ENCODE assay signal across 9 cellular contexts in the genomic region with DNA sequence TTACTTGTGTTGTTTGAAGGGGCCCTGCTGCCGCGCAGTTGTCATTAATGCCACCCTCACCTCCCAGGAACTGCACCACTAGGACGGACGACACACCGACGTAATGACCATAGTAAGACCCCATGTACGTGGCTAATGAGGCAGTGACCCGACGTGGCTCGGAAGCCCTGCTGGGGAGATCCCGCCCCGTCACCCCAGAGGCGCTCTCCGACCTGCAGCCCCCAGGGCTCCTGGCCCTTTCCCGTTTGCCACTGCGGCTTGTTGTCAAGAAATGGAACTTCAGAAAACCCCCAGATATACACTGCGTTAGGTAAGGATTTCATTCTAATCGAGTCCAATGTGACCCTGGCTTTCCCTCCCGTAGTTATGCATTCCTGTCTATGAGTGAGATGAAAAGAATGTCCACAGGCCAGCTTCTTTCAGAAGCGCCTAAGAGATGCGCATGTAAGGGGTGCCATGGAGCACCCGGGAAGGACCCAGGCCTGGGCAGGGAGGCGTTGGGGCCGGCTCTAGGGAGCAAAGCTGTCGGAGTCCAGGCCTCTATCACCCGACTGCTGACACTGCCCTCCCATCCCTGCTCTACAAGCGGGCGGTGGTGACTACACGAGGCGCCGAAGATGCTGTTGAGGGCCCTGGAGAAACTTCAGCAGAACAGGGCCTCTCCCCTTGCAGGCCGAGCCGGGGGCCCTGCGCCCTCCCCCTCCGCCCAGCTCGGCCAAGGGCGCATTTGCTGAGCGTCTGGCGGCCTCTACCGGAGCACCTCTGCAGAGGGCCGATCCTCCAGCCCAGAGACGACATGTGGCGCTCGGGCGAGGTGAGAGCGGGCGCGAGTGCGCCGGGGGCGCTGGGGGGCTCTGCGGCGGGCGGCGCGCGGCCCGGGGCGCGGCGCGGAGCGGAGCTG. TPM values are rescaled to one million over a fixed set of nuclear protein-coding genes. Genes with fewer than 3 reads are reported as not detected.
DNase-seq lines count a peak whose midpoint lies in the region; ATAC-seq and TF ChIP-seq lines count a peak whose summit lies in the region.
"Had no signal": no experiment of that assay in that cellular context is flagged by ENCODE, and none has a peak within 500 bp of the region (broad histone marks: within the 10 kb centered on the region; RNA-seq: fewer than 3 reads in every experiment).

A gene (plus strand): TSS at position 765 of the 901 bp plus-strand sequence. CDS start 2,187 bp downstream, outside the sequence.

- no peaks in the 10 kb centered on the region for H3K36me3 ChIP-seq in HAP-1 (replicated peaks)
- no peaks in the 10 kb centered on the region for H3K36me3 ChIP-seq in rectal smooth muscle tissue (ENCODE audit: control insufficient read depth, insufficient read depth, low read length)

- no peaks in the 10 kb centered on the region for H3K4me1 ChIP-seq in HAP-1
- H3K4me1 ChIP-seq in rectal smooth muscle tissue (ENCODE audit: control insufficient read depth, insufficient read depth, low read length): no peaks in the 10 kb centered on the region

- H3K9me3 ChIP-seq in HAP-1: no peaks in the 10 kb centered on the region

- in situ Hi-C loops in HAP-1 (cut with MboI; ENCODE audit: low sequenced_read_pairs): loop anchor here (25.0 kb wide), 3 partner anchors 604 to 1154 kb away; no protein-coding TSS in a partner anchor

- H3K27me3 ChIP-seq in HAP-1 (ENCODE audit: low read depth) (no peaks in the 10 kb centered on the region; the same call in 1 of the 2 replicates), rectal smooth muscle tissue (ENCODE audit: control insufficient read depth, insufficient read depth, low read length) (peaks cover 3% of the 10 kb centered on the region)

- H3K27ac ChIP-seq in rectal smooth muscle tissue (ENCODE audit: low read depth, low read length): no peak within 1 kb of the TSS

- POLR2A ChIA-PET in HEK293T (lab: Yijun Ruan, JAX): no interaction called here

- H3K4me3 ChIP-seq in HAP-1 (peak within 1 kb of the TSS; percentile 25), rectal smooth muscle tissue (ENCODE audit: low read length) (peak within 1 kb of the TSS; percentile 4)

- no peak within 1 kb of the TSS for H3K9ac ChIP-seq in rectal smooth muscle tissue (ENCODE audit: low read length)

- peak in 1 of 2 experiments; percentile 53 for DNase-seq in HAP-1 (ENCODE audit: low spot score in 2 of 2)
- peak; percentile 33 for DNase-seq in NCI-H526 treated with DMSO at 0.1 percent for 48 hours (lab: John Stamatoyannopoulos, UW)
- DNase-seq in left cardiac atrium: no peak
- DNase-seq in activated T-cell treated with anti-CD3 and anti-CD28 coated beads, Interleukin-2, amount 50 U/mL, for 48 hours: no peak
- no peak for DNase-seq in HEK293T (ENCODE audit: extremely low spot score)
- no peak for DNase-seq in hippocampal formation (lab: John Stamatoyannopoulos, UW)

- CTCF ChIA-PET in HEK293T (lab: Yijun Ruan, JAX): no interaction called here

- intact Hi-C loops in left cardiac atrium (cut with DNase I): loop anchor here in 1 of 2 donors (5.0 to 10.0 kb wide), 5 partner anchors 92 to 919 kb away; a partner anchor contains a TSS

- ATAC-seq in left cardiac atrium (peak; percentile 78 to 86), GM18511 (IDR thresholded peaks at IDR 0.05; ENCODE audit: unreplicated experiment) (no peak)

TF ChIP-seq in HEK293T, 16 proteins besides CTCF, POLR2A, EP300 and RAD21:
- TF ChIP-seq LEF1 (IDR thresholded peaks at IDR 0.05; ENCODE audit: borderline replicate concordance): no peak
- TF ChIP-seq TARDBP (IDR thresholded peaks at IDR 0.05): no peak
- TF ChIP-seq FOXM1 (IDR thresholded peaks at IDR 0.05; ENCODE audit: borderline replicate concordance): no peak
- TF ChIP-seq CTBP1 (IDR thresholded peaks at IDR 0.05; ENCODE audit: borderline replicate concordance): no peak
- no peak for TF ChIP-seq ELF4 (IDR thresholded peaks at IDR 0.05)
- no peak for TF ChIP-seq FOXA1 (IDR thresholded peaks at IDR 0.05)
- TF ChIP-seq, protein P1, sequence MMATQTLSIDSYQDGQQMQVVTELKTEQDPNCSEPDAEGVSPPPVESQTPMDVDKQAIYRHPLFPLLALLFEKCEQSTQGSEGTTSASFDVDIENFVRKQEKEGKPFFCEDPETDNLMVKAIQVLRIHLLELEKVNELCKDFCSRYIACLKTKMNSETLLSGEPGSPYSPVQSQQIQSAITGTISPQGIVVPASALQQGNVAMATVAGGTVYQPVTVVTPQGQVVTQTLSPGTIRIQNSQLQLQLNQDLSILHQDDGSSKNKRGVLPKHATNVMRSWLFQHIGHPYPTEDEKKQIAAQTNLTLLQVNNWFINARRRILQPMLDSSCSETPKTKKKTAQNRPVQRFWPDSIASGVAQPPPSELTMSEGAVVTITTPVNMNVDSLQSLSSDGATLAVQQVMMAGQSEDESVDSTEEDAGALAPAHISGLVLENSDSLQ (IDR thresholded peaks at IDR 0.05): no peak
- no peak for TF ChIP-seq SP1 (IDR thresholded peaks at IDR 0.05)
- TF ChIP-seq NFRKB (IDR thresholded peaks at IDR 0.05): no peak
- no peak for TF ChIP-seq FOXK2 (IDR thresholded peaks at IDR 0.05)
- TF ChIP-seq L3MBTL2 (conservative IDR thresholded peaks at IDR 0.05): no peak
- no peak for TF ChIP-seq ARNT (IDR thresholded peaks at IDR 0.05)
- no peak for TF ChIP-seq ZNF384 (IDR thresholded peaks at IDR 0.05)
- no peak for TF ChIP-seq HDGF (IDR thresholded peaks at IDR 0.05; ENCODE audit: borderline replicate concordance)
- TF ChIP-seq SUZ12 (IDR thresholded peaks at IDR 0.05): no peak

RNA-seq across cellular contexts. Expression of the gene that starts here (rescaled TPM):
- 1 to 10 TPM in 1 of 2 donors, under 1 TPM in 1; 0.68 to 1.6 TPM for total RNA-seq in left cardiac atrium
- total RNA-seq: activated T-helper 1 cell treated with anti-CD3 and anti-CD28 coated beads, Interleukin-12 subunit alpha, Interleukin-12 subunit beta, Interleukin-2, Interleukin-4 antibody, amounts not matched to agents 30 ng/mL and 10 ng/mL and 1 ng/mL, durations not matched to agents 14 hours and 24 hours and 36 hours had no signal
